In genomic region chr10:4316166-4316810, GRCh38 we compare ENCODE assay signal across 9 cellular contexts.
A peak's percentile ranks its signal among the peaks of the same experiment; 100 is the strongest.
DNase-seq lines count a peak whose midpoint lies in the region; ATAC-seq and TF ChIP-seq lines count a peak whose summit lies in the region.
"Had no signal": no experiment of that assay in that cellular context is flagged by ENCODE, and none has a peak within 500 bp of the region (broad histone marks: within the 10 kb centered on the region; RNA-seq: fewer than 3 reads in every experiment).

No MANE protein-coding gene starts in this region.

- no peak overlapping the region for H3K27ac ChIP-seq in cardiac muscle cell

- no peaks in the 10 kb centered on the region for H3K36me3 Mint-ChIP-seq in activated naive CD8-positive, alpha-beta T cell treated with anti-CD3 and anti-CD28 coated beads for 36 hours

- no peaks in the 10 kb centered on the region for H3K36me3 ChIP-seq in cardiac muscle cell

- no peaks in the 10 kb centered on the region for H3K4me1 ChIP-seq in cardiac muscle cell (ENCODE audit: low read depth)

- TF ChIP-seq CTCF in cardiac muscle cell (IDR thresholded peaks at IDR 0.05; ENCODE audit: low read depth, low read length), result peak; percentile 10

- no peak overlapping the region for H3K4me3 Mint-ChIP-seq in activated naive CD8-positive, alpha-beta T cell treated with anti-CD3 and anti-CD28 coated beads for 36 hours

- H3K9me3 Mint-ChIP-seq in activated naive CD8-positive, alpha-beta T cell treated with anti-CD3 and anti-CD28 coated beads for 36 hours, result no peaks in the 10 kb centered on the region
- H3K9me3 Mint-ChIP-seq: activated T-helper 2 cell treated with anti-CD3 and anti-CD28 coated beads, Interferon-gamma antibody, Interleukin-2, Interleukin-4, amounts not matched to agents 10 μg/mL and 5 μg/mL and 100 μg/mL, durations not matched to agents 14 hours and 24 hours and 36 hours had no signal

- H3K9me3 ChIP-seq in cardiac muscle cell (ENCODE audit: low read depth), result no peaks in the 10 kb centered on the region

- ATAC-seq in GM18861 (IDR thresholded peaks at IDR 0.05; ENCODE audit: unreplicated experiment) (no peak), GM19467 (IDR thresholded peaks at IDR 0.05; ENCODE audit: unreplicated experiment) (no peak)

- H3K27me3 Mint-ChIP-seq in activated naive CD8-positive, alpha-beta T cell treated with anti-CD3 and anti-CD28 coated beads for 36 hours, result peaks cover 11% of the 10 kb centered on the region

- no peak overlapping the region for H3K27ac Mint-ChIP-seq in activated naive CD8-positive, alpha-beta T cell treated with anti-CD3 and anti-CD28 coated beads for 36 hours
- H3K27ac Mint-ChIP-seq: activated T-helper 2 cell treated with anti-CD3 and anti-CD28 coated beads, Interferon-gamma antibody, Interleukin-2, Interleukin-4, amounts not matched to agents 10 μg/mL and 5 μg/mL and 100 μg/mL, durations not matched to agents 14 hours and 24 hours and 36 hours had no signal

- H3K27me3 ChIP-seq in cardiac muscle cell, result no peaks in the 10 kb centered on the region

- DNase-seq in ELF-1 (ENCODE audit: low read depth, low spot score) (peak; percentile 12), amniotic stem cell (lab: John Stamatoyannopoulos, UW) (peak; percentile 32), cardiac muscle cell (ENCODE audit: low read depth in 1 of 2, low spot score in 1 of 2) (peak in 1 of 2 donors; percentile 87), skeletal muscle cell (ENCODE audit: low read depth) (peak; percentile 56), HPDE6-E6E7 (ENCODE audit: extremely low spot score) (no peak)
- DNase-seq in activated naive CD8-positive, alpha-beta T cell treated with anti-CD3 and anti-CD28 coated beads for 36 hours, result no peak

- no peak overlapping the region for H3K4me3 ChIP-seq in cardiac muscle cell
- H3K4me3 ChIP-seq in skeletal muscle cell (ENCODE audit: low read depth, low read length), result no peak overlapping the region

- no peaks in the 10 kb centered on the region for H3K4me1 Mint-ChIP-seq in activated naive CD8-positive, alpha-beta T cell treated with anti-CD3 and anti-CD28 coated beads for 36 hours

Comparison
In these comparisons a context has a peak if more than half of its experiments do, and no peak if none do; other contexts are left out.
1. DNase-seq: peak in ELF-1 (single experiment), amniotic stem cell (single experiment) and skeletal muscle cell (single experiment); none in activated naive CD8-positive, alpha-beta T cell treated with anti-CD3 and anti-CD28 coated beads for 36 hours (single experiment) and HPDE6-E6E7 (single experiment).